1 cellular context compared by ENCODE assay signal in the genomic region with DNA sequence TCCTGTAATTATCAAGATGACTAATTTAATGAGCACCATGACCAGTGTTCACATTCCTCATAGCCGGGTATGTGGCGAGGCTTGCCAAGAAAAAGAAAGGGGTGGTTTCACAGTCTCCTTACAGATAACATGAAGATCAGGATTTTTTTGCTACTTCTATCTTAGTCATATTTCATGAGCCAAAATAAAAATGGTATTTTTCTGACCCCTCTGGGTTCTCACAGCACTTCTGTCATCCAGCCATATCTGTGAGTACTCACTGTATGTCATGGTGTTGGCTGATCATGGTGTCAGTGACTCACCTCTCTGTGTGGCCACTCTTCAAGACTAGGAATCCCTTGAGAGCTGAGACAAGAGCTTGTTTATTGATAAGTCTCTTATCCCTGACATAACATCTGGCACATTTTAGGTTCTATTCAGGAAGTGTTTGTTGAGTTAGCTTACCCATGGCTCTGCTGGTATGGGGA.
TF ChIP-seq lines count a peak whose summit lies in the region.

No MANE protein-coding gene starts in this region.

TF ChIP-seq in K562, 482 proteins besides CTCF, POLR2A, EP300 and RAD21 (continued from another document):
- TF ChIP-seq, protein P1, sequence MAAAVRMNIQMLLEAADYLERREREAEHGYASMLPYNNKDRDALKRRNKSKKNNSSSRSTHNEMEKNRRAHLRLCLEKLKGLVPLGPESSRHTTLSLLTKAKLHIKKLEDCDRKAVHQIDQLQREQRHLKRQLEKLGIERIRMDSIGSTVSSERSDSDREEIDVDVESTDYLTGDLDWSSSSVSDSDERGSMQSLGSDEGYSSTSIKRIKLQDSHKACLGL (CRISPR knock-in tag; IDR thresholded peaks at IDR 0.05; ENCODE audit: borderline replicate concordance, poor library complexity, severe bottlenecking) = no peak
- 0 out of 2 replicates have a peak, but pooled peaks have one; percentile 5 for TF ChIP-seq ZNF75A (CRISPR knock-in tag; IDR thresholded peaks at IDR 0.05)
- TF ChIP-seq NCOA1 (IDR thresholded peaks at IDR 0.05; ENCODE audit: low read depth) = no peak
- TF ChIP-seq GATA2 (CRISPR knock-in tag; IDR thresholded peaks at IDR 0.05) = no peak
- TF ChIP-seq, protein P2, sequence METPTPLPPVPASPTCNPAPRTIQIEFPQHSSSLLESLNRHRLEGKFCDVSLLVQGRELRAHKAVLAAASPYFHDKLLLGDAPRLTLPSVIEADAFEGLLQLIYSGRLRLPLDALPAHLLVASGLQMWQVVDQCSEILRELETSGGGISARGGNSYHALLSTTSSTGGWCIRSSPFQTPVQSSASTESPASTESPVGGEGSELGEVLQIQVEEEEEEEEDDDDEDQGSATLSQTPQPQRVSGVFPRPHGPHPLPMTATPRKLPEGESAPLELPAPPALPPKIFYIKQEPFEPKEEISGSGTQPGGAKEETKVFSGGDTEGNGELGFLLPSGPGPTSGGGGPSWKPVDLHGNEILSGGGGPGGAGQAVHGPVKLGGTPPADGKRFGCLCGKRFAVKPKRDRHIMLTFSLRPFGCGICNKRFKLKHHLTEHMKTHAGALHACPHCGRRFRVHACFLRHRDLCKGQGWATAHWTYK (CRISPR knock-in tag; IDR thresholded peaks at IDR 0.05) = peak; percentile 26; the same call in 1 of the 2 replicates
TF ChIP-seq in K562: peak in this region for 16.
